13 cellular contexts compared by ENCODE assay signal in genomic region chr1:11990303-11991032, GRCh38. TPM values are rescaled to one million over a fixed set of nuclear protein-coding genes. Genes with fewer than 3 reads are reported as not detected.
DNase-seq lines count a peak whose midpoint lies in the region; ATAC-seq and TF ChIP-seq lines count a peak whose summit lies in the region.
"Had no signal": no experiment of that assay in that cellular context is flagged by ENCODE, and none has a peak within 500 bp of the region (broad histone marks: within the 10 kb centered on the region; RNA-seq: fewer than 3 reads in every experiment).

No MANE protein-coding gene starts in this region.

- CTCF ChIA-PET in activated CD8-positive, alpha-beta T cell treated with anti-CD3 and anti-CD28 coated beads for 36 hours (lab: Charles Lee), result interaction anchor here (1.3 kb wide), 1 partner anchor 9 kb away, joined by 4 read pairs; no protein-coding TSS in a partner anchor
- CTCF ChIA-PET in activated CD8-positive, alpha-beta T cell treated with anti-CD3 and anti-CD28 coated beads, Interleukin-2, amount 10 ng/mL, durations not matched to agents 7 days and 5 days (lab: Charles Lee), result no interaction called here

- peak overlapping the region; percentile 39 for H3K27ac Mint-ChIP-seq in activated CD8-positive, alpha-beta T cell treated with anti-CD3 and anti-CD28 coated beads for 36 hours
- H3K27ac Mint-ChIP-seq in activated CD8-positive, alpha-beta T cell treated with anti-CD3 and anti-CD28 coated beads, Interleukin-2, amount 10 ng/mL, durations not matched to agents 7 days and 5 days, result no peak overlapping the region
- H3K27ac Mint-ChIP-seq: activated CD4-positive, alpha-beta T cell treated with anti-CD3 and anti-CD28 coated beads, Interleukin-2, amount 10 ng/mL, durations not matched to agents 7 days and 5 days had no signal

- no peaks in the 10 kb centered on the region for H3K9me3 Mint-ChIP-seq in activated CD8-positive, alpha-beta T cell treated with anti-CD3 and anti-CD28 coated beads for 36 hours
- H3K9me3 Mint-ChIP-seq in activated CD8-positive, alpha-beta T cell treated with anti-CD3 and anti-CD28 coated beads, Interleukin-2, amount 10 ng/mL, durations not matched to agents 7 days and 5 days (ENCODE audit: insufficient read depth), result no peaks in the 10 kb centered on the region
- H3K9me3 Mint-ChIP-seq: activated CD4-positive, alpha-beta T cell treated with anti-CD3 and anti-CD28 coated beads, Interleukin-2, amount 10 ng/mL, durations not matched to agents 7 days and 5 days; natural killer cell treated with Interleukin-12 subunit alpha and Interleukin-12 subunit beta and Interleukin-15 and Interleukin-18, amount 100 ng/mL, for 72 hours had no signal

- H3K27me3 ChIP-seq in left lung, result no peaks in the 10 kb centered on the region
- no peaks in the 10 kb centered on the region for H3K27me3 ChIP-seq in thyroid gland
- no peaks in the 10 kb centered on the region for H3K27me3 ChIP-seq in ascending aorta
- H3K27me3 ChIP-seq: adrenal gland had no signal

- DNase-seq in activated CD8-positive, alpha-beta T cell treated with anti-CD3 and anti-CD28 coated beads for 36 hours, result no peak
- no peak for DNase-seq in activated CD8-positive, alpha-beta T cell treated with anti-CD3 and anti-CD28 coated beads, Interleukin-2, amount 10 ng/mL, durations not matched to agents 7 days and 5 days
- DNase-seq in choroid plexus epithelial cell (ENCODE audit: low read depth), result peak; percentile 10
- peak in 1 of 2 donors; percentile 72 for DNase-seq in left lung
- peak; percentile 97 to 98 for DNase-seq in thyroid gland
- no peak for DNase-seq in ascending aorta (ENCODE audit: low spot score in 2 of 2)
- no peak for DNase-seq in NCI-H1092 (lab: John Stamatoyannopoulos, UW)
- no peak for DNase-seq in NCI-H128 (lab: John Stamatoyannopoulos, UW; ENCODE audit: unreplicated experiment)
- DNase-seq: activated CD4-positive, alpha-beta T cell treated with anti-CD3 and anti-CD28 coated beads, Interleukin-2, amount 10 ng/mL, durations not matched to agents 7 days and 5 days; adrenal gland; DMS153 had no signal

- POLR2A ChIA-PET in activated CD8-positive, alpha-beta T cell treated with anti-CD3 and anti-CD28 coated beads for 36 hours (lab: Charles Lee), result interaction anchor here (0.9 to 9.1 kb wide), 2 partner anchors 10 to 82 kb away, joined by 5 to 67 read pairs; partner anchors contain the start of gene MFN2
- POLR2A ChIA-PET in activated CD8-positive, alpha-beta T cell treated with anti-CD3 and anti-CD28 coated beads, Interleukin-2, amount 10 ng/mL, durations not matched to agents 7 days and 5 days (lab: Charles Lee), result no interaction called here

- WGBS in thyroid gland, 2 donors, result 32 to 33% methylated on average over 8 to 10 of the region's 10 CpGs

- TF ChIP-seq CTCF in activated CD8-positive, alpha-beta T cell treated with anti-CD3 and anti-CD28 coated beads for 36 hours (IDR thresholded peaks at IDR 0.05), result no peak
- TF ChIP-seq CTCF in choroid plexus epithelial cell (conservative IDR thresholded peaks at IDR 0.05; ENCODE audit: low read depth, low read length), result no peak
- TF ChIP-seq CTCF in left lung (IDR thresholded peaks at IDR 0.05), result no peak
- no peak for TF ChIP-seq CTCF in thyroid gland (IDR thresholded peaks at IDR 0.05)
- no peak for TF ChIP-seq CTCF in ascending aorta (IDR thresholded peaks at IDR 0.05)

- no peak overlapping the region for H3K4me3 Mint-ChIP-seq in activated CD8-positive, alpha-beta T cell treated with anti-CD3 and anti-CD28 coated beads for 36 hours
- no peak overlapping the region for H3K4me3 Mint-ChIP-seq in activated CD8-positive, alpha-beta T cell treated with anti-CD3 and anti-CD28 coated beads, Interleukin-2, amount 10 ng/mL, durations not matched to agents 7 days and 5 days
- H3K4me3 Mint-ChIP-seq: activated CD4-positive, alpha-beta T cell treated with anti-CD3 and anti-CD28 coated beads, Interleukin-2, amount 10 ng/mL, durations not matched to agents 7 days and 5 days; natural killer cell treated with Interleukin-12 subunit alpha and Interleukin-12 subunit beta and Interleukin-15 and Interleukin-18, amount 100 ng/mL, for 72 hours had no signal

- intact Hi-C loops in activated CD8-positive, alpha-beta T cell treated with anti-CD3 and anti-CD28 coated beads for 36 hours (cut with micrococcal nuclease), result no loop called here
- intact Hi-C loops in left lung (cut with DNase I), result no loop called here
- intact Hi-C loops in thyroid gland (cut with DNase I), result no loop called here
- intact Hi-C loops in ascending aorta (cut with DNase I), result no loop called here

- H3K27ac ChIP-seq in left lung (peak overlapping the region; percentile 64 to 70), thyroid gland (peak overlapping the region; percentile 98 to 99 (median 99)), ascending aorta (no peak overlapping the region)
- H3K27ac ChIP-seq: adrenal gland had no signal

- ATAC-seq in activated CD8-positive, alpha-beta T cell treated with anti-CD3 and anti-CD28 coated beads for 36 hours, result peak; percentile 27
- no peak for ATAC-seq in activated CD8-positive, alpha-beta T cell treated with anti-CD3 and anti-CD28 coated beads, Interleukin-2, amount 10 ng/mL, durations not matched to agents 7 days and 5 days
- peak; percentile 92 for ATAC-seq in left lung
- ATAC-seq: natural killer cell treated with Interleukin-12 subunit alpha and Interleukin-12 subunit beta and Interleukin-15 and Interleukin-18, amount 100 ng/mL, for 72 hours; SK-N-SH treated with all-trans-retinoic acid at 6 μM for 48 hours had no signal

- H3K4me1 ChIP-seq in left lung, result peaks cover 11 to 31% of the 10 kb centered on the region in 2 donors
- H3K4me1 ChIP-seq in thyroid gland, result peaks cover 27 to 44% of the 10 kb centered on the region in 2 donors
- H3K4me1 ChIP-seq in ascending aorta, result no peaks in the 10 kb centered on the region
- H3K4me1 ChIP-seq: adrenal gland had no signal

- peaks cover 37% of the 10 kb centered on the region for H3K36me3 Mint-ChIP-seq in activated CD8-positive, alpha-beta T cell treated with anti-CD3 and anti-CD28 coated beads for 36 hours (ENCODE audit: low read depth)
- peaks cover 56% of the 10 kb centered on the region for H3K36me3 Mint-ChIP-seq in activated CD8-positive, alpha-beta T cell treated with anti-CD3 and anti-CD28 coated beads, Interleukin-2, amount 10 ng/mL, durations not matched to agents 7 days and 5 days (ENCODE audit: low read depth)

- H3K36me3 ChIP-seq in left lung (peaks cover 0 to 82% of the 10 kb centered on the region in 2 donors), thyroid gland (peaks cover 32 to 43% of the 10 kb centered on the region in 2 donors), ascending aorta (peaks cover 54 to 66% of the 10 kb centered on the region in 2 donors)

- no peaks in the 10 kb centered on the region for H3K27me3 Mint-ChIP-seq in activated CD8-positive, alpha-beta T cell treated with anti-CD3 and anti-CD28 coated beads for 36 hours
- H3K27me3 Mint-ChIP-seq in activated CD8-positive, alpha-beta T cell treated with anti-CD3 and anti-CD28 coated beads, Interleukin-2, amount 10 ng/mL, durations not matched to agents 7 days and 5 days (ENCODE audit: low read depth), result no peaks in the 10 kb centered on the region
- H3K27me3 Mint-ChIP-seq: activated CD4-positive, alpha-beta T cell treated with anti-CD3 and anti-CD28 coated beads, Interleukin-2, amount 10 ng/mL, durations not matched to agents 7 days and 5 days; natural killer cell treated with Interleukin-12 subunit alpha and Interleukin-12 subunit beta and Interleukin-15 and Interleukin-18, amount 100 ng/mL, for 72 hours had no signal

- H3K4me3 ChIP-seq in choroid plexus epithelial cell (ENCODE audit: low read depth, low read length) (no peak overlapping the region), left lung (no peak overlapping the region), thyroid gland (replicated peaks in 1 of 3) (no peak overlapping the region), ascending aorta (no peak overlapping the region)
- H3K4me3 ChIP-seq: adrenal gland had no signal

- TF ChIP-seq POLR2A in thyroid gland (IDR thresholded peaks at IDR 0.05), result peak in 1 of 2 donors; percentile 92

- H3K9me3 ChIP-seq in left lung (no peaks in the 10 kb centered on the region), thyroid gland (no peaks in the 10 kb centered on the region), ascending aorta (no peaks in the 10 kb centered on the region)
- H3K9me3 ChIP-seq: adrenal gland had no signal

- H3K4me1 Mint-ChIP-seq in activated CD8-positive, alpha-beta T cell treated with anti-CD3 and anti-CD28 coated beads for 36 hours (ENCODE audit: low read depth), result peaks cover 16% of the 10 kb centered on the region
- peaks cover 12% of the 10 kb centered on the region for H3K4me1 Mint-ChIP-seq in activated CD8-positive, alpha-beta T cell treated with anti-CD3 and anti-CD28 coated beads, Interleukin-2, amount 10 ng/mL, durations not matched to agents 7 days and 5 days (ENCODE audit: low read depth)

RNA-seq across cellular contexts. Expression of gene MFN2, which starts 10.2 kb away (rescaled TPM):
- total RNA-seq in activated CD8-positive, alpha-beta T cell treated with anti-CD3 and anti-CD28 coated beads for 36 hours, result 10 to 100 TPM; 51.0 to 51.1 TPM
- total RNA-seq in activated CD8-positive, alpha-beta T cell treated with anti-CD3 and anti-CD28 coated beads, Interleukin-2, amount 10 ng/mL, durations not matched to agents 7 days and 5 days, result 10 to 100 TPM; 55.1 to 60.4 TPM
- total RNA-seq in left lung (10 to 100 TPM; 75.4 to 82.0 TPM), thyroid gland (100 to 1,000 TPM in 2 of 4 donors, 10 to 100 TPM in 2; 80.0 to 131 (median 111) TPM), ascending aorta (85.6 TPM)

RNA-seq across cellular contexts. Expression of gene MIIP, which starts 28.8 kb away (rescaled TPM):
- total RNA-seq in activated CD8-positive, alpha-beta T cell treated with anti-CD3 and anti-CD28 coated beads for 36 hours, result 10 to 100 TPM; 24.0 to 24.7 TPM
- 10 to 100 TPM; 34.7 to 37.4 TPM for total RNA-seq in activated CD8-positive, alpha-beta T cell treated with anti-CD3 and anti-CD28 coated beads, Interleukin-2, amount 10 ng/mL, durations not matched to agents 7 days and 5 days
- 10 to 100 TPM; 26.8 to 42.3 TPM for total RNA-seq in left lung
- total RNA-seq in thyroid gland, result 10 to 100 TPM; 17.7 to 39.1 (median 30.6) TPM
- 51.5 TPM for total RNA-seq in ascending aorta

RNA-seq across cellular contexts. Expression of gene PLOD1, which starts 56.0 kb away (rescaled TPM):
- 10 to 100 TPM; 21.5 to 22.0 TPM for total RNA-seq in activated CD8-positive, alpha-beta T cell treated with anti-CD3 and anti-CD28 coated beads for 36 hours
- 10 to 100 TPM; 25.0 to 26.1 TPM for total RNA-seq in activated CD8-positive, alpha-beta T cell treated with anti-CD3 and anti-CD28 coated beads, Interleukin-2, amount 10 ng/mL, durations not matched to agents 7 days and 5 days
- total RNA-seq in left lung (100 to 1,000 TPM; 114 to 159 TPM), thyroid gland (100 to 1,000 TPM in 1 of 4 donors, 10 to 100 TPM in 3; 64.4 to 107 (median 80.8) TPM), ascending aorta (79.9 TPM)

Comparison
In these comparisons a context has a peak if more than half of its experiments do, and no peak if none do; other contexts are left out.
1. DNase-seq: peak in choroid plexus epithelial cell (single experiment) and thyroid gland (2 of 2); none in activated CD8-positive, alpha-beta T cell treated with anti-CD3 and anti-CD28 coated beads for 36 hours (single experiment), activated CD8-positive, alpha-beta T cell treated with anti-CD3 and anti-CD28 coated beads, Interleukin-2, amount 10 ng/mL, durations not matched to agents 7 days and 5 days (single experiment), ascending aorta (0 of 2), NCI-H1092 (single experiment) and NCI-H128 (single experiment).
2. H3K27ac ChIP-seq: peak in left lung (2 of 2) and thyroid gland (3 of 3); none in ascending aorta (0 of 2).